ENCODE assay signal across 29 cellular contexts in the genomic region with DNA sequence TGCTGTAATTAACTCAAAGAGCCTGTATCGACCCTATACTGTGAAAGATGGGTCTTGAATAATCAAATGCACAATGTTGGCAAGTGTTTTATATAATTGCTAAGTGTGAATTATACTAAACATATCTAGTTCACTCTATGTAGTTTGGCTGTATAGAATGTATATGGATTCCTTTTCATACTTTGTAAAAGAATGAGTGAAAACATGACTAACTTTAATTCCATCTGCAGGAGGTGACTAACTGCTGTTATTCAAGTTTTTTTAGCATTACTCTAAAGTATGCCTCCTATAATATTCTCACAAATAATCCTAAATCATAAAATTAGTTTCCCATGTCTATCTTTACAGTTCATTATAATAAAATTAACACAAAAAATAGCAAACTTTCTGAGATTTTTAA.
"Had no signal": no experiment of that assay in that cellular context is flagged by ENCODE, and none has a peak within 500 bp of the region (broad histone marks: within the 10 kb centered on the region; RNA-seq: fewer than 3 reads in every experiment).

No MANE protein-coding gene starts in this region.

- H2AFZ ChIP-seq: parathyroid adenoma had no signal

- H3K27ac Mint-ChIP-seq: naive thymus-derived CD8-positive, alpha-beta T cell; natural killer cell treated with Interleukin-12 subunit alpha and Interleukin-12 subunit beta and Interleukin-15 and Interleukin-18, amount 100 ng/mL, for 72 hours; nephron progenitor cell; stimulated activated effector memory CD8-positive, alpha-beta T cell treated with anti-CD3 and anti-CD28 coated beads, Interleukin-12 subunit alpha, Interleukin-12 subunit beta, amount 100 ng/mL, for 72 hours; stimulated activated naive B cell treated with anti-CD40 and anti-IgM and Interleukin-4, amounts not matched to agents 10 μg/mL and 1 μg/mL and 100 μg/mL, for 72 hours; stimulated activated naive CD8-positive, alpha-beta T cell treated with anti-CD3 and anti-CD28 coated beads, Interleukin-15, Interleukin-2, amounts not matched to agents 100 ng/mL and 50 ng/mL, for 24 hours had no signal

- H3K9me3 Mint-ChIP-seq: nephron progenitor cell, neural crest cell had no signal

- DNase-seq: naive thymus-derived CD8-positive, alpha-beta T cell; nephron progenitor cell; occipital lobe; ovary; posterior cingulate gyrus; psoas muscle; right cardiac atrium; right lobe of liver; sigmoid colon; small intestine; stimulated activated CD4-positive, alpha-beta T cell treated with anti-CD3 and anti-CD28 coated beads, Interleukin-15, amount 100 ng/mL, for 24 hours; stimulated activated CD4-positive, alpha-beta T cell treated with anti-CD3 and anti-CD28 coated beads, Interleukin-2, amount 100 ng/mL, for 24 hours; stimulated activated CD4-positive, alpha-beta T cell treated with anti-CD3 and anti-CD28 coated beads, Interleukin-2, amount 100 ng/mL, for 48 hours; stimulated activated CD4-positive, alpha-beta T cell treated with anti-CD3 and anti-CD28 coated beads, Interleukin-4, amount 100 ng/mL, for 24 hours; stimulated activated naive B cell treated with anti-CD40 and anti-IgM and Interleukin-4, amounts not matched to agents 10 μg/mL and 1 μg/mL and 100 μg/mL, for 72 hours; stimulated activated naive CD4-positive, alpha-beta T cell treated with Interleukin-2 at 50 U/mL for 16 hours; stomach; thyroid gland; upper lobe of left lung had no signal

- H3K4me1 ChIP-seq: parathyroid adenoma, psoas muscle, right lobe of liver, sigmoid colon, stomach, thyroid gland, tibial nerve, upper lobe of left lung, vagina had no signal

- H3K27ac ChIP-seq: ovary, parathyroid adenoma, psoas muscle, right lobe of liver, sigmoid colon, stomach, thoracic aorta, thyroid gland, tibial nerve, upper lobe of left lung, vagina had no signal

- H3K9me3 ChIP-seq: ovary, psoas muscle, right lobe of liver, sigmoid colon, stomach, thoracic aorta, thyroid gland, tibial nerve, upper lobe of left lung, vagina had no signal

- ATAC-seq: naive thymus-derived CD8-positive, alpha-beta T cell; natural killer cell treated with Interleukin-12 subunit alpha and Interleukin-12 subunit beta and Interleukin-15 and Interleukin-18, amount 100 ng/mL, for 72 hours; psoas muscle; right cardiac atrium; right lobe of liver; stimulated activated effector memory CD8-positive, alpha-beta T cell treated with anti-CD3 and anti-CD28 coated beads, Interleukin-12 subunit alpha, Interleukin-12 subunit beta, amount 100 ng/mL, for 72 hours; stimulated activated naive B cell treated with anti-CD40 and anti-IgM and Interleukin-4, amounts not matched to agents 10 μg/mL and 1 μg/mL and 100 μg/mL, for 72 hours had no signal

- H3K36me3 ChIP-seq: ovary, right lobe of liver, sigmoid colon, stomach, thoracic aorta, thyroid gland, tibial nerve, upper lobe of left lung, vagina had no signal

- FAIRE-seq: small intestine, urothelium cell line had no signal

- H3K4me3 ChIP-seq: ovary, psoas muscle, right lobe of liver, sigmoid colon, stomach, thoracic aorta, thyroid gland, tibial nerve, upper lobe of left lung, vagina had no signal

- H3K36me3 Mint-ChIP-seq: naive thymus-derived CD8-positive, alpha-beta T cell; natural killer cell treated with Interleukin-12 subunit alpha and Interleukin-12 subunit beta and Interleukin-15 and Interleukin-18, amount 100 ng/mL, for 72 hours; stimulated activated effector memory CD8-positive, alpha-beta T cell treated with anti-CD3 and anti-CD28 coated beads, Interleukin-12 subunit alpha, Interleukin-12 subunit beta, amount 100 ng/mL, for 72 hours; stimulated activated naive B cell treated with anti-CD40 and anti-IgM and Interleukin-4, amounts not matched to agents 10 μg/mL and 1 μg/mL and 100 μg/mL, for 72 hours had no signal

- H3K9ac ChIP-seq: parathyroid adenoma had no signal

- H3K4me3 Mint-ChIP-seq: naive thymus-derived CD8-positive, alpha-beta T cell; natural killer cell treated with Interleukin-12 subunit alpha and Interleukin-12 subunit beta and Interleukin-15 and Interleukin-18, amount 100 ng/mL, for 72 hours; nephron progenitor cell; neural crest cell; stimulated activated effector memory CD8-positive, alpha-beta T cell treated with anti-CD3 and anti-CD28 coated beads, Interleukin-12 subunit alpha, Interleukin-12 subunit beta, amount 100 ng/mL, for 72 hours; stimulated activated naive B cell treated with anti-CD40 and anti-IgM and Interleukin-4, amounts not matched to agents 10 μg/mL and 1 μg/mL and 100 μg/mL, for 72 hours; stimulated activated naive CD8-positive, alpha-beta T cell treated with anti-CD3 and anti-CD28 coated beads, Interleukin-15, Interleukin-2, amounts not matched to agents 100 ng/mL and 50 ng/mL, for 24 hours had no signal

- H3K79me2 ChIP-seq: parathyroid adenoma had no signal

- H3K27me3 ChIP-seq: ovary, right lobe of liver, sigmoid colon, stomach, thyroid gland, tibial nerve, upper lobe of left lung, vagina had no signal

- H3K4me1 Mint-ChIP-seq: naive thymus-derived CD8-positive, alpha-beta T cell; nephron progenitor cell; neural crest cell; stimulated activated effector memory CD8-positive, alpha-beta T cell treated with anti-CD3 and anti-CD28 coated beads, Interleukin-12 subunit alpha, Interleukin-12 subunit beta, amount 100 ng/mL, for 72 hours; stimulated activated naive B cell treated with anti-CD40 and anti-IgM and Interleukin-4, amounts not matched to agents 10 μg/mL and 1 μg/mL and 100 μg/mL, for 72 hours had no signal

- H3K27me3 Mint-ChIP-seq: naive thymus-derived CD8-positive, alpha-beta T cell; natural killer cell treated with Interleukin-12 subunit alpha and Interleukin-12 subunit beta and Interleukin-15 and Interleukin-18, amount 100 ng/mL, for 72 hours; progenitor cell of endocrine pancreas; stimulated activated naive B cell treated with anti-CD40 and anti-IgM and Interleukin-4, amounts not matched to agents 10 μg/mL and 1 μg/mL and 100 μg/mL, for 72 hours; stimulated activated naive CD8-positive, alpha-beta T cell treated with anti-CD3 and anti-CD28 coated beads, Interleukin-15, Interleukin-2, amounts not matched to agents 100 ng/mL and 50 ng/mL, for 24 hours had no signal
